8 cellular contexts compared by ENCODE assay signal in the genomic region with DNA sequence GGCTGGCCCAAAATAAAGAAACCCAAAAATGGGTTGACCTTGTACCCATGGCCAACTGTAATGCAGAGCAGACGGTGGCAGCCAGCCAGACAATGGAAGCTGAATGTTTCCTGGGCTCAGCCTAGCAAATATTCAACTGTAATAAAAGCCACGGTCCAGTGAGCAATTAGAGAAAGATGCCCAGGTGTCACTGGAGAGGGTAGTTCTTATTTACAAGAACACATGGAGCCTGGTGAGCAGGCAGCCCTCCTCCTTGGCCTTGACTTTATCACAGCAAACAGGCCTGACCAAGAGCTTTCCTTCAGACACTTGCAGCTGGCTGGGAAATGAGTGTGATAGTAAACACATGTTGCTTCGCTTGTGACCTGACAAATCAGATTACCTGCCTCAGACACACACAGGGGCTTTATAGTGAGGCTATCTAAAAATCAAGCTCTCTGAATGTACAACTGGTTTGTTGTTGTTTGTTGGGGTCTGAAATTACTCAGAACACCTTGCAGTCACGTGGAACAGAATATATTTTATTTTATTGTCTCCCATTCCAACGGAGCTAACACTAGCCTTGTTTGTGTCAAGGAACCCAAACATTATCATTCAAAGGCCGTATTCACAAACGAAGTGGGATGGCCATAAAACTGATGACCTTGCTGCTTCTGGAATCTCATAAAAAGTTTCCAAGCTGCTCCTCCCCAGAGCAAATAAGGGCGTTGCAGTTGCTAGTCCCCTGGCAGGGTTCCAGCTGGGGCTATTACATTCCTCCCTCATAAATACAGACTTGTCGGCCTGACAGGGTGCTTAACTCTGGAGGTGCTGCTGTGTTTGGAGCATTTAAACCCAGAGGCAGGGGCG.
DNase-seq lines count a peak whose midpoint lies in the region; ATAC-seq, FAIRE-seq and TF ChIP-seq lines count a peak whose summit lies in the region.

No MANE protein-coding gene starts in this region.

- peak overlapping the region; percentile 22 for H3K9ac ChIP-seq in HepG2 (ENCODE audit: insufficient read depth, low read depth, low read length)

- H3K36me3 Mint-ChIP-seq in T-cell, result no peaks in the 10 kb centered on the region

- no peaks in the 10 kb centered on the region for H4K20me1 ChIP-seq in HepG2 (ENCODE audit: insufficient read depth, low read length)

- no peaks in the 10 kb centered on the region for H3K9me3 Mint-ChIP-seq in T-cell

- H3K79me2 ChIP-seq in HepG2 (ENCODE audit: insufficient read depth, low read length), result no peaks in the 10 kb centered on the region

- peak; percentile 70 for FAIRE-seq in HepG2 (lab: Jason Lieb, UNC)

- TF ChIP-seq RAD21 in HepG2 (CRISPR knock-in tag; IDR thresholded peaks at IDR 0.05), result no peak

- no peaks in the 10 kb centered on the region for H3K4me1 Mint-ChIP-seq in T-cell

- no peak for TF ChIP-seq CTCF in adrenal gland (IDR thresholded peaks at IDR 0.05)
- TF ChIP-seq CTCF in HepG2 (CRISPR knock-in tag; IDR thresholded peaks at IDR 0.05), result no peak

- peak; percentile 93 for ATAC-seq in HepG2
- ATAC-seq in HG02798 (IDR thresholded peaks at IDR 0.05; ENCODE audit: poor library complexity, unreplicated experiment), result no peak
- ATAC-seq in T-cell (replicated peaks in 1 of 4), result no peak

- no peak overlapping the region for H3K27ac Mint-ChIP-seq in T-cell

- TF ChIP-seq POLR2A in adrenal gland (IDR thresholded peaks at IDR 0.05), result no peak
- no peak for TF ChIP-seq POLR2A in HepG2 (IDR thresholded peaks at IDR 0.05; ENCODE audit: insufficient read depth in 1 of 2, low read depth in 2 of 2, low read length in 2 of 2)

- H3K4me2 ChIP-seq in HepG2 (ENCODE audit: low read depth, low read length), result peak overlapping the region; percentile 90

- TF ChIP-seq EP300 in HepG2 (IDR thresholded peaks at IDR 0.05; ENCODE audit: low read depth in 2 of 2, low read length in 2 of 2) (peak in 1 of 2 experiments; percentile 77; a peak in 2 of 4 replicates), HepG2 (CRISPR knock-in tag; IDR thresholded peaks at IDR 0.05; ENCODE audit: borderline replicate concordance) (no peak)

- 22 to 32% (median 26%) methylated on average over 10 of the region's 10 CpGs for WGBS in adrenal gland, 4 donors
- WGBS in HepG2 (ENCODE audit: low lambda C conversion rate), result 1% methylated on average over 10 of the region's 10 CpGs

- peak; percentile 88 for DNase-seq in Caki2 (ENCODE audit: low read depth)
- peak; percentile 89 for DNase-seq in NCI-H2029 (lab: John Stamatoyannopoulos, UW)
- peak; percentile 80 to 98 (median 96) for DNase-seq in adrenal gland
- peak; percentile 96 for DNase-seq in HepG2 (ENCODE audit: low spot score)
- no peak for DNase-seq in pons (ENCODE audit: low spot score)
- DNase-seq in T-cell, result no peak
- no peak for DNase-seq in activated CD4-positive, alpha-beta T cell treated with anti-CD3 and anti-CD28 coated beads for 4 hours

- in situ Hi-C loops in Caki2 (cut with HindIII; ENCODE audit: low pct_unique_long_range_greater_than_20kb, low sequenced_read_pairs), result no loop called here
- in situ Hi-C loops in HepG2 (cut with HindIII; ENCODE audit: extremely low pct_ligation_motif_present, low pct_unique_long_range_greater_than_20kb), result loop anchor here (5.0 kb wide), 1 partner anchor 91 kb away; no protein-coding TSS in a partner anchor

- no peak overlapping the region for H3K4me3 Mint-ChIP-seq in T-cell

- H3K4me1 ChIP-seq in adrenal gland (replicated peaks in 1 of 2) (peaks cover 41 to 53% of the 10 kb centered on the region in 2 donors), HepG2 (ENCODE audit: insufficient read depth, low read length) (peaks cover 47% of the 10 kb centered on the region)

- CTCF ChIA-PET in HepG2 (lab: Yijun Ruan, JAX; ENCODE audit: low intra/inter-chr PET ratio, low total read pairs), result no interaction called here
- CTCF ChIA-PET in T-cell (lab: Charles Lee), result no interaction called here

- POLR2A ChIA-PET in HepG2 (lab: Yijun Ruan, JAX) (interaction anchor here (0.9 to 1.4 kb wide), 4 partner anchors 14 to 305 kb away, joined by 3 to 9 read pairs (median 4); a partner anchor contains a TSS), T-cell (lab: Charles Lee) (no interaction called here)

- no peaks in the 10 kb centered on the region for H3K27me3 ChIP-seq in adrenal gland
- no peaks in the 10 kb centered on the region for H3K27me3 ChIP-seq in HepG2 (ENCODE audit: control insufficient read depth in 1 of 2, insufficient read depth in 2 of 2, low read length in 2 of 2)

- H3K9me3 ChIP-seq in adrenal gland (replicated peaks in 1 of 3) (no peaks in the 10 kb centered on the region), HepG2 (ENCODE audit: low read length) (no peaks in the 10 kb centered on the region)

- H3K27ac ChIP-seq in adrenal gland, result peak overlapping the region; percentile 23 to 88 (median 78)
- H3K27ac ChIP-seq in HepG2 (ENCODE audit: extremely low read length, insufficient read depth, low read length), result peak overlapping the region; percentile 46

- intact Hi-C loops in adrenal gland (cut with DNase I) (no loop called here), HepG2 (cut with micrococcal nuclease; ENCODE audit: unreplicated experiment) (loop anchor here (1.0 to 5.0 kb wide), 4 partner anchors 33 to 196 kb away; a partner anchor contains a TSS)

- peaks cover 0 to 6% of the 10 kb centered on the region in 2 donors for H3K27me3 Mint-ChIP-seq in T-cell

- no peaks in the 10 kb centered on the region for H3K36me3 ChIP-seq in adrenal gland (replicated peaks in 1 of 2)
- H3K36me3 ChIP-seq in HepG2 (replicated peaks in 1 of 2; ENCODE audit: control insufficient read depth in 1 of 2, insufficient read depth in 2 of 2, low read length in 2 of 2), result no peaks in the 10 kb centered on the region

- no peak overlapping the region for H2AFZ ChIP-seq in HepG2 (ENCODE audit: low read length)

- H3K4me3 ChIP-seq in adrenal gland, result no peak overlapping the region
- peak overlapping the region in 2 of 3 experiments; percentile 27 to 51; a peak in 4 of 6 replicates for H3K4me3 ChIP-seq in HepG2 (replicated peaks in 1 of 3; ENCODE audit: insufficient read depth in 1 of 3, low read depth in 2 of 3, low read length in 3 of 3)

- BruUV-seq in HepG2 (replicated peaks; lab: Mats Ljungman, UMichigan), result no TSS peak

TF ChIP-seq in HepG2, 621 proteins besides CTCF, POLR2A, EP300 and RAD21 (continues in another document):
- peak; percentile 89 for TF ChIP-seq MAFF (IDR thresholded peaks at IDR 0.05; ENCODE audit: low read depth, low read length)
- no peak for TF ChIP-seq SYNCRIP (IDR thresholded peaks at IDR 0.05; ENCODE audit: insufficient read depth, low read depth, low read length)
- no peak for TF ChIP-seq ZSCAN20 (CRISPR knock-in tag; IDR thresholded peaks at IDR 0.05; ENCODE audit: borderline replicate concordance)
- no peak for TF ChIP-seq RBM22 (optimal IDR thresholded peaks at IDR 0.05; ENCODE audit: low read length)
- TF ChIP-seq, protein P1, sequence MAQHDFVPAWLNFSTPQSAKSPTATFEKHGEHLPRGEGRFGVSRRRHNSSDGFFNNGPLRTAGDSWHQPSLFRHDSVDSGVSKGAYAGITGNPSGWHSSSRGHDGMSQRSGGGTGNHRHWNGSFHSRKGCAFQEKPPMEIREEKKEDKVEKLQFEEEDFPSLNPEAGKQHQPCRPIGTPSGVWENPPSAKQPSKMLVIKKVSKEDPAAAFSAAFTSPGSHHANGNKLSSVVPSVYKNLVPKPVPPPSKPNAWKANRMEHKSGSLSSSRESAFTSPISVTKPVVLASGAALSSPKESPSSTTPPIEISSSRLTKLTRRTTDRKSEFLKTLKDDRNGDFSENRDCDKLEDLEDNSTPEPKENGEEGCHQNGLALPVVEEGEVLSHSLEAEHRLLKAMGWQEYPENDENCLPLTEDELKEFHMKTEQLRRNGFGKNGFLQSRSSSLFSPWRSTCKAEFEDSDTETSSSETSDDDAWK (CRISPR knock-in tag; IDR thresholded peaks at IDR 0.05), result no peak
- TF ChIP-seq, protein P2, sequence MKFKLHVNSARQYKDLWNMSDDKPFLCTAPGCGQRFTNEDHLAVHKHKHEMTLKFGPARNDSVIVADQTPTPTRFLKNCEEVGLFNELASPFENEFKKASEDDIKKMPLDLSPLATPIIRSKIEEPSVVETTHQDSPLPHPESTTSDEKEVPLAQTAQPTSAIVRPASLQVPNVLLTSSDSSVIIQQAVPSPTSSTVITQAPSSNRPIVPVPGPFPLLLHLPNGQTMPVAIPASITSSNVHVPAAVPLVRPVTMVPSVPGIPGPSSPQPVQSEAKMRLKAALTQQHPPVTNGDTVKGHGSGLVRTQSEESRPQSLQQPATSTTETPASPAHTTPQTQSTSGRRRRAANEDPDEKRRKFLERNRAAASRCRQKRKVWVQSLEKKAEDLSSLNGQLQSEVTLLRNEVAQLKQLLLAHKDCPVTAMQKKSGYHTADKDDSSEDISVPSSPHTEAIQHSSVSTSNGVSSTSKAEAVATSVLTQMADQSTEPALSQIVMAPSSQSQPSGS (CRISPR knock-in tag; IDR thresholded peaks at IDR 0.05), result peak; percentile 32; the same call in 1 of the 2 replicates
- TF ChIP-seq NCOA2 (CRISPR knock-in tag; IDR thresholded peaks at IDR 0.05), result peak; percentile 75
- no peak for TF ChIP-seq SMYD3 (CRISPR knock-in tag; IDR thresholded peaks at IDR 0.05)
- TF ChIP-seq SNAI1 (CRISPR knock-in tag; IDR thresholded peaks at IDR 0.05; ENCODE audit: borderline replicate concordance), result no peak
- no peak for TF ChIP-seq ZNF296 (CRISPR knock-in tag; conservative IDR thresholded peaks at IDR 0.05)
- TF ChIP-seq FOXA3 (CRISPR knock-in tag; IDR thresholded peaks at IDR 0.05), result peak; percentile 76
- no peak; the same call in 1 of the 2 replicates for TF ChIP-seq MTA1 (CRISPR knock-in tag; IDR thresholded peaks at IDR 0.05; ENCODE audit: borderline replicate concordance)
- TF ChIP-seq CEBPG (CRISPR knock-in tag; IDR thresholded peaks at IDR 0.05), result peak; percentile 28; the same call in 1 of the 2 replicates
- no peak for TF ChIP-seq CREB1 (IDR thresholded peaks at IDR 0.05)
- no peak; the same call in 1 of the 2 replicates for TF ChIP-seq CREB1 (CRISPR knock-in tag; IDR thresholded peaks at IDR 0.05)
- no peak; the same call in 1 of the 2 replicates for TF ChIP-seq NR2F6 (IDR thresholded peaks at IDR 0.05)
- TF ChIP-seq NR2F6 (CRISPR knock-in tag; IDR thresholded peaks at IDR 0.05), result 0 out of 2 replicates have a peak, but pooled peaks have one; percentile 1

Comparison
In these comparisons a context has a peak if more than half of its experiments do, and no peak if none do; other contexts are left out.
1. DNase-seq: peak in Caki2 (single experiment), NCI-H2029 (single experiment), adrenal gland (7 of 7) and HepG2 (single experiment); none in pons (single experiment), T-cell (0 of 34) and activated CD4-positive, alpha-beta T cell treated with anti-CD3 and anti-CD28 coated beads for 4 hours (0 of 2).
2. H3K4me3 ChIP-seq: peak in HepG2 (2 of 3); none in adrenal gland (0 of 4).